In genomic region chr19:928471-929259, GRCh38 we compare ENCODE assay signal across 13 cellular contexts. TPM values are rescaled to one million over a fixed set of nuclear protein-coding genes. Genes with fewer than 3 reads are reported as not detected.
DNase-seq lines count a peak whose midpoint lies in the region; ATAC-seq, FAIRE-seq and TF ChIP-seq lines count a peak whose summit lies in the region.
"Had no signal": no experiment of that assay in that cellular context is flagged by ENCODE, and none has a peak within 500 bp of the region (broad histone marks: within the 10 kb centered on the region; RNA-seq: fewer than 3 reads in every experiment).

No MANE protein-coding gene starts in this region.

- H2BK15ac ChIP-seq in neuronal stem cell (ENCODE audit: low read length), result peak overlapping the region; percentile 96

- H3K4me2 ChIP-seq in Loucy (ENCODE audit: low read depth, low read length, poor library complexity, severe bottlenecking) (peak overlapping the region; percentile 81), neuronal stem cell (ENCODE audit: insufficient read depth, low read length, poor library complexity, severe bottlenecking) (no peak overlapping the region)
- H3K4me2 ChIP-seq: KMS-11 had no signal

- no peak for FAIRE-seq in RCC 7860 (lab: Jason Lieb, UNC)

- no peak overlapping the region for H3K4ac ChIP-seq in neuronal stem cell (ENCODE audit: low read length)

- no peak overlapping the region for H3K27ac Mint-ChIP-seq in CD4-positive, alpha-beta T cell
- H3K27ac Mint-ChIP-seq in CD4-positive, alpha-beta memory T cell, result peak overlapping the region in 1 of 7 donors; percentile 11
- H3K27ac Mint-ChIP-seq: activated naive CD4-positive, alpha-beta T cell treated with anti-CD3 and anti-CD28 coated beads, Interleukin-2, amount 50 U/mL, for 24 hours; stimulated activated naive CD8-positive, alpha-beta T cell treated with anti-CD3 and anti-CD28 coated beads, Interleukin-15, amount 100 ng/mL, for 72 hours had no signal

- H3K9ac ChIP-seq in Loucy (ENCODE audit: low read depth, low read length, poor library complexity, severe bottlenecking) (no peak overlapping the region), neuronal stem cell (ENCODE audit: low read depth, low read length, poor library complexity) (no peak overlapping the region)
- H3K9ac ChIP-seq: KMS-11 had no signal

- H3K36me3 ChIP-seq in Loucy (ENCODE audit: insufficient read depth, low read length), result peaks cover 4% of the 10 kb centered on the region; the same call in 1 of the 2 replicates
- peaks cover 23 to 49% of the 10 kb centered on the region in 2 donors for H3K36me3 ChIP-seq in neuronal stem cell (replicated peaks in 1 of 2; ENCODE audit: control insufficient read depth in 2 of 2, insufficient read depth in 2 of 2, low read length in 2 of 2)
- H3K36me3 ChIP-seq in CD4-positive, alpha-beta memory T cell (ENCODE audit: insufficient read depth, low read length), result no peaks in the 10 kb centered on the region

- no peak for TF ChIP-seq CTCF in CD4-positive, alpha-beta T cell (IDR thresholded peaks at IDR 0.05)
- TF ChIP-seq CTCF in Loucy (conservative IDR thresholded peaks at IDR 0.05; ENCODE audit: low read length), result no peak

- H3K23ac ChIP-seq in neuronal stem cell (ENCODE audit: low read depth, low read length, poor library complexity), result peak overlapping the region; percentile 73

- no peak overlapping the region for H2BK120ac ChIP-seq in neuronal stem cell (ENCODE audit: low read depth, low read length)

- H4K91ac ChIP-seq in neuronal stem cell (ENCODE audit: low read depth, low read length, poor library complexity), result no peak overlapping the region

- peak overlapping the region; percentile 98 for H2BK5ac ChIP-seq in neuronal stem cell (ENCODE audit: low read length)

- H3K4me3 Mint-ChIP-seq in CD4-positive, alpha-beta T cell, result peak overlapping the region; percentile 48
- H3K4me3 Mint-ChIP-seq in CD4-positive, alpha-beta memory T cell, result peak overlapping the region in 4 of 8 donors; percentile 10 to 61 (median 26)
- H3K4me3 Mint-ChIP-seq: activated naive CD4-positive, alpha-beta T cell treated with anti-CD3 and anti-CD28 coated beads, Interleukin-2, amount 50 U/mL, for 24 hours had no signal

- H2AFZ ChIP-seq in Loucy (ENCODE audit: low read length) (no peak overlapping the region), neuronal stem cell (ENCODE audit: low read length) (no peak overlapping the region)

- H3K27me3 Mint-ChIP-seq in CD4-positive, alpha-beta T cell, result no peaks in the 10 kb centered on the region
- no peaks in the 10 kb centered on the region for H3K27me3 Mint-ChIP-seq in CD4-positive, alpha-beta memory T cell
- H3K27me3 Mint-ChIP-seq: activated naive CD4-positive, alpha-beta T cell treated with anti-CD3 and anti-CD28 coated beads, Interleukin-2, amount 50 U/mL, for 24 hours had no signal

- H2AK5ac ChIP-seq in neuronal stem cell (ENCODE audit: low read depth, low read length), result peak overlapping the region; percentile 98

- H3K9me3 ChIP-seq in CD4-positive, alpha-beta T cell (ENCODE audit: control insufficient read depth, low read length), result no peaks in the 10 kb centered on the region
- H3K9me3 ChIP-seq in Loucy (ENCODE audit: insufficient read depth, low read depth, low read length) (no peaks in the 10 kb centered on the region), neuronal stem cell (replicated peaks in 1 of 2; ENCODE audit: control insufficient read depth in 2 of 2, insufficient read depth in 1 of 2, low read depth in 1 of 2, low read length in 2 of 2) (no peaks in the 10 kb centered on the region)
- H3K9me3 ChIP-seq in CD4-positive, alpha-beta memory T cell (ENCODE audit: control insufficient read depth in 1 of 2, low read length in 2 of 2), result no peaks in the 10 kb centered on the region

- H3K4me1 Mint-ChIP-seq in CD4-positive, alpha-beta T cell (ENCODE audit: low read depth), result peaks cover 12% of the 10 kb centered on the region
- peaks cover 2 to 15% (median 8%) of the 10 kb centered on the region in 4 donors for H3K4me1 Mint-ChIP-seq in CD4-positive, alpha-beta memory T cell

- H3K9me3 Mint-ChIP-seq in CD4-positive, alpha-beta T cell, result no peaks in the 10 kb centered on the region
- H3K9me3 Mint-ChIP-seq in CD4-positive, alpha-beta memory T cell, result no peaks in the 10 kb centered on the region
- H3K9me3 Mint-ChIP-seq: activated naive CD4-positive, alpha-beta T cell treated with anti-CD3 and anti-CD28 coated beads, Interleukin-2, amount 50 U/mL, for 24 hours; stimulated activated naive CD8-positive, alpha-beta T cell treated with anti-CD3 and anti-CD28 coated beads, Interleukin-15, amount 100 ng/mL, for 72 hours had no signal

- CTCF ChIA-PET in CD4-positive, alpha-beta T cell (lab: Charles Lee), result no interaction called here
- CTCF ChIA-PET in CD4-positive, alpha-beta memory T cell (lab: Charles Lee; ENCODE audit: partially characterized antibody), result interaction anchor here (0.6 kb wide), 1 partner anchor 72 kb away, joined by 3 read pairs; no protein-coding TSS in a partner anchor

- H3K79me1 ChIP-seq in neuronal stem cell (ENCODE audit: low read depth, low read length), result peaks cover 19% of the 10 kb centered on the region

- POLR2A ChIA-PET in CD4-positive, alpha-beta T cell (lab: Charles Lee), result no interaction called here
- POLR2A ChIA-PET in CD4-positive, alpha-beta memory T cell (lab: Charles Lee; ENCODE audit: partially characterized antibody), result no interaction called here

- DNase-seq in CD4-positive, alpha-beta T cell, result no peak
- DNase-seq in epidermal melanocyte (ENCODE audit: insufficient read length, low spot score) (peak; percentile 49), neuronal stem cell (ENCODE audit: low spot score) (no peak), RCC 7860 (ENCODE audit: low spot score) (no peak)
- DNase-seq in CD4-positive, alpha-beta memory T cell, result no peak
- DNase-seq in activated naive CD4-positive, alpha-beta T cell treated with Interleukin-2 at 50 U/mL for 16 hours, result no peak
- DNase-seq: effector memory CD4-positive, alpha-beta T cell; SIG-M5; stimulated activated naive CD8-positive, alpha-beta T cell treated with anti-CD3 and anti-CD28 coated beads, Interleukin-15, amount 100 ng/mL, for 72 hours had no signal

- H3K27ac ChIP-seq in CD4-positive, alpha-beta T cell (ENCODE audit: low read depth, low read length), result no peak overlapping the region
- H3K27ac ChIP-seq in neuronal stem cell (replicated peaks; ENCODE audit: low read length), result peak overlapping the region; percentile 71
- H3K27ac ChIP-seq in CD4-positive, alpha-beta memory T cell (ENCODE audit: low read depth, low read length), result no peak overlapping the region
- H3K27ac ChIP-seq: KMS-11 had no signal

- intact Hi-C loops in CD4-positive, alpha-beta T cell (cut with DNase I, micrococcal nuclease), result loop anchor here in 1 of 2 experiments (5.0 kb wide), 1 partner anchor 264 kb away; no protein-coding TSS in a partner anchor
- intact Hi-C loops in CD4-positive, alpha-beta memory T cell (cut with micrococcal nuclease), result loop anchor here (10.0 kb wide), 1 partner anchor 166 kb away; the partner anchor contains the start of gene POLR2E

- H3K14ac ChIP-seq in neuronal stem cell (ENCODE audit: low read length), result no peak overlapping the region

- H3K4me3 ChIP-seq in Loucy (ENCODE audit: low read length, poor library complexity, severe bottlenecking) (no peak overlapping the region), neuronal stem cell (ENCODE audit: low read length in 2 of 2) (no peak overlapping the region)
- no peak overlapping the region for H3K4me3 ChIP-seq in CD4-positive, alpha-beta memory T cell (ENCODE audit: low read length in 2 of 2)

- no peaks in the 10 kb centered on the region for H3K27me3 ChIP-seq in CD4-positive, alpha-beta T cell (ENCODE audit: control insufficient read depth, insufficient read depth, low read length)
- peaks cover 5% of the 10 kb centered on the region for H3K27me3 ChIP-seq in Loucy (ENCODE audit: insufficient read depth, low read length, poor library complexity, severe bottlenecking)
- peaks cover 0 to 2% (median 0%) of the 10 kb centered on the region in 3 experiments for H3K27me3 ChIP-seq in neuronal stem cell (ENCODE audit: control insufficient read depth in 3 of 3, insufficient read depth in 3 of 3, low read depth in 1 of 3, low read length in 3 of 3)
- H3K27me3 ChIP-seq in CD4-positive, alpha-beta memory T cell (ENCODE audit: insufficient read depth, low read length), result no peaks in the 10 kb centered on the region

- no peaks in the 10 kb centered on the region for H3F3A ChIP-seq in Loucy (ENCODE audit: low read depth)

- H3K4me1 ChIP-seq in Loucy (ENCODE audit: insufficient read depth, low read length, poor library complexity, severe bottlenecking), result no peaks in the 10 kb centered on the region
- peaks cover 13 to 14% of the 10 kb centered on the region in 2 donors for H3K4me1 ChIP-seq in neuronal stem cell (ENCODE audit: control insufficient read depth in 2 of 2, insufficient read depth in 1 of 2, low read depth in 1 of 2, low read length in 2 of 2)
- H3K4me1 ChIP-seq in CD4-positive, alpha-beta memory T cell (ENCODE audit: insufficient read depth, low read length), result peaks cover 34% of the 10 kb centered on the region

- ATAC-seq in CD4-positive, alpha-beta T cell (ENCODE audit: poor library complexity), result no peak
- ATAC-seq in GM18498 (IDR thresholded peaks at IDR 0.05; ENCODE audit: unreplicated experiment), result no peak
- ATAC-seq: stimulated activated naive CD8-positive, alpha-beta T cell treated with anti-CD3 and anti-CD28 coated beads, Interleukin-15, amount 100 ng/mL, for 72 hours had no signal

- H3K79me2 ChIP-seq in Loucy (ENCODE audit: insufficient read depth, low read length), result peaks cover 43% of the 10 kb centered on the region

- H3K18ac ChIP-seq in neuronal stem cell (ENCODE audit: low read length), result no peak overlapping the region

- no CpG with 5 or more reads among the region's 18 CpGs for WGBS in neuronal stem cell (ENCODE audit: extremely low coverage in 2 of 2, insufficient read length in 2 of 2, insufficient replicate concordance in 1 of 2), 2 donors

- H4K8ac ChIP-seq in neuronal stem cell (ENCODE audit: low read depth, low read length), result peak overlapping the region; percentile 82

- H2BK12ac ChIP-seq in neuronal stem cell (ENCODE audit: low read length), result peak overlapping the region; percentile 16

- H4K20me1 ChIP-seq in Loucy (ENCODE audit: insufficient read depth, low read length, poor library complexity, severe bottlenecking), result peaks cover 8% of the 10 kb centered on the region

- H3K36me3 Mint-ChIP-seq in CD4-positive, alpha-beta T cell (ENCODE audit: low read depth), result no peaks in the 10 kb centered on the region
- H3K36me3 Mint-ChIP-seq in CD4-positive, alpha-beta memory T cell, result peaks cover 0 to 1% of the 10 kb centered on the region in 2 donors
- H3K36me3 Mint-ChIP-seq: activated naive CD4-positive, alpha-beta T cell treated with anti-CD3 and anti-CD28 coated beads, Interleukin-2, amount 50 U/mL, for 24 hours had no signal

- H3K9me2 ChIP-seq in Loucy (replicated peaks; ENCODE audit: low read depth, low read length), result no peaks in the 10 kb centered on the region

RNA-seq across cellular contexts. Expression of gene ARID3A, which starts 2.8 kb away (rescaled TPM):
- total RNA-seq in CD4-positive, alpha-beta T cell, result 1 to 10 TPM; 3.7 to 4.1 TPM
- 61.6 TPM for polyA plus RNA-seq in neuronal stem cell (2013, experiment 1 of 2)
- polyA plus RNA-seq in neuronal stem cell (2013, experiment 2 of 2), result 65.4 TPM
- 1 to 10 TPM; 9.2 to 9.6 TPM for total RNA-seq in CD4-positive, alpha-beta memory T cell
- polyA plus RNA-seq in CD4-positive, alpha-beta memory T cell, result 1 to 10 TPM in 1 of 2 donors, under 1 TPM in 1; 0.27 to 1.1 TPM

RNA-seq across cellular contexts. Expression of gene KISS1R, which starts 11.5 kb away (rescaled TPM):
- 1 to 10 TPM; 1.5 to 1.6 TPM for total RNA-seq in CD4-positive, alpha-beta T cell
- polyA plus RNA-seq in neuronal stem cell (2013, experiment 1 of 2), result 0.29 TPM
- polyA plus RNA-seq in neuronal stem cell (2013, experiment 2 of 2), result 0.39 TPM
- total RNA-seq in CD4-positive, alpha-beta memory T cell, result 1 to 10 TPM in 1 of 2 experiments, under 1 TPM in 1; 0.79 to 1.2 TPM
- under 1 TPM; 0.59 TPM for polyA plus RNA-seq in CD4-positive, alpha-beta memory T cell

RNA-seq across cellular contexts. Expression of gene R3HDM4, which starts 15.6 kb away (rescaled TPM):
- total RNA-seq in CD4-positive, alpha-beta T cell, result 100 to 1,000 TPM; 309 to 313 TPM
- 52.8 TPM for polyA plus RNA-seq in neuronal stem cell (2013, experiment 1 of 2)
- 52.4 TPM for polyA plus RNA-seq in neuronal stem cell (2013, experiment 2 of 2)
- 100 to 1,000 TPM; 153 to 160 TPM for total RNA-seq in CD4-positive, alpha-beta memory T cell
- 100 to 1,000 TPM; 203 to 230 TPM for polyA plus RNA-seq in CD4-positive, alpha-beta memory T cell

RNA-seq across cellular contexts. Expression of gene RNU6-9, which starts 35.4 kb away (rescaled TPM):
- total RNA-seq in CD4-positive, alpha-beta T cell, result not detected
- polyA plus RNA-seq in neuronal stem cell (2013, experiment 1 of 2), result not detected
- polyA plus RNA-seq in neuronal stem cell (2013, experiment 2 of 2), result not detected
- total RNA-seq in CD4-positive, alpha-beta memory T cell, result not detected
- not detected for polyA plus RNA-seq in CD4-positive, alpha-beta memory T cell

RNA-seq across cellular contexts. Expression of gene MED16, which starts 35.7 kb away (rescaled TPM):
- total RNA-seq in CD4-positive, alpha-beta T cell, result 10 to 100 TPM; 25.8 to 30.1 TPM
- 33.3 TPM for polyA plus RNA-seq in neuronal stem cell (2013, experiment 1 of 2)
- 32.9 TPM for polyA plus RNA-seq in neuronal stem cell (2013, experiment 2 of 2)
- total RNA-seq in CD4-positive, alpha-beta memory T cell, result 10 to 100 TPM; 68.3 to 71.7 TPM
- 100 to 1,000 TPM in 1 of 2 donors, 10 to 100 TPM in 1; 48.6 to 125 TPM for polyA plus RNA-seq in CD4-positive, alpha-beta memory T cell
